Comparison of ENCODE assay signal across 8 cellular contexts in the genomic region with DNA sequence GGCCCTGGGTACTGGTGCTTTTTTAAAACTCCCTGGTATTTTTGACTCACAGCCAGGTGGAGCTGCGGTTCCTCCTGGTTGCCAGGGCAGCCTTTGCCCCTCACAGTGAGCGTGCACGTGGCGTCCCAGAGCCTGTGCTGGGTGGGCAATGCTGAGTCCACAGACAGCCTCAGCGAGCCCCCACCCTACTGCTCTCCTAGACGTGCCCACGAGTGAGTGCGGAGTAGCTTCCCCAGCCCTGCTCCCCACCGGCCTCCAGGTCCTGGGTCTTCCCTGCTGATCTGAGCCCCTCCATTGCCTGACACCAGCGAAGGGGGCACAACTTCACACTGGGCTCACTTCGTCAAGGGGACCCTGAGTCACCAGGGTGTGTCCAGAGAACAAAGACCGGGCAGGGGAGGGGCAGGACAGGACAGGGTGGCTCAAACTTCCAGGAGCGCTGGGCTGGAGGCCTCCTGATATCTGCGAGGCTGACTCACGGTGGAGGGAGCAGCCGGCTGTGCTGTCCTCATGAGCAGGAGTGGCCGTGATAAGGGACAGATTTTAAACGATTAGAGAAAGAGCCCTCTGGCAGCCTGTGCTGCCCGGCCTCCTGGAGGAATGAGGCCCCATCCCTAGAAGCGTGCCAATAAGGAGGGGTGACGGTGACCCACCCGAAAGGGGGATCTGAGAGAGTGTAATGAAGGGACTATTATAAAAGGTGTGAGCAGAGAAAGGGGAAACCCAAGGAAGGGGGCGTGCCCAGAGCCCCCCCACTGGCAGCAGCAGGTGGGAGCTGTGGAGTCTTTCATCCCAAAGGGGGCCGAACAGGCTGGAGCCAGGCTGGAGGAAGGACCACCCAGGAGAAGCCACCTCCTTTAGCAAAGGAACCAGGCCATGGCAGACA.
A peak's percentile ranks its signal among the peaks of the same experiment; 100 is the strongest.
DNase-seq lines count a peak whose midpoint lies in the region; ATAC-seq and TF ChIP-seq lines count a peak whose summit lies in the region.
"Had no signal": no experiment of that assay in that cellular context is flagged by ENCODE, and none has a peak within 500 bp of the region (broad histone marks: within the 10 kb centered on the region; RNA-seq: fewer than 3 reads in every experiment).

No MANE protein-coding gene starts in this region.

- 49% methylated on average over 24 of the region's 24 CpGs for WGBS in hepatocyte (ENCODE audit: low lambda C conversion rate, missing lambda C conversion rate)

- H3K36me3 ChIP-seq in WERI-Rb-1, result no peaks in the 10 kb centered on the region
- H3K36me3 ChIP-seq in hepatocyte (replicated peaks; ENCODE audit: insufficient read depth, low read depth), result no peaks in the 10 kb centered on the region
- no peaks in the 10 kb centered on the region for H3K36me3 ChIP-seq in tibial artery

- DNase-seq in HS-27A (ENCODE audit: low read depth) (peak; percentile 30), WERI-Rb-1 (no peak), hepatocyte (ENCODE audit: low spot score) (peak; percentile 89), tibial artery (no peak), hypothalamus (lab: John Stamatoyannopoulos, UW) (no peak)

- H3K4me1 ChIP-seq in hepatocyte (ENCODE audit: insufficient read depth), result peaks cover 22% of the 10 kb centered on the region
- H3K4me1 ChIP-seq in tibial artery, result peaks cover 0 to 28% (median 24%) of the 10 kb centered on the region in 4 donors

- H3K27me3 ChIP-seq in WERI-Rb-1 (ENCODE audit: insufficient read depth, low read depth, severe bottlenecking), result no peaks in the 10 kb centered on the region
- no peaks in the 10 kb centered on the region for H3K27me3 ChIP-seq in hepatocyte
- H3K27me3 ChIP-seq in tibial artery, result no peaks in the 10 kb centered on the region

- no peaks in the 10 kb centered on the region for H4K20me1 ChIP-seq in hepatocyte (ENCODE audit: insufficient read depth, poor library complexity, severe bottlenecking)

- no peak for ATAC-seq in GM19463 (IDR thresholded peaks at IDR 0.05; ENCODE audit: unreplicated experiment)
- ATAC-seq in GM18517 (IDR thresholded peaks at IDR 0.05; ENCODE audit: unreplicated experiment), result no peak

- intact Hi-C loops in tibial artery (cut with DNase I; ENCODE audit: low total_unique reads), result no loop called here

- peak overlapping the region; percentile 38 for H3K4me2 ChIP-seq in hepatocyte

- H3K27ac ChIP-seq in WERI-Rb-1, result no peak overlapping the region
- H3K27ac ChIP-seq in hepatocyte, result peak overlapping the region; percentile 95
- H3K27ac ChIP-seq in tibial artery, result peak overlapping the region; percentile 64 to 68
- H3K27ac ChIP-seq: SK-N-MC had no signal

- H3K79me2 ChIP-seq in hepatocyte, result no peaks in the 10 kb centered on the region

- H3K9me3 ChIP-seq in WERI-Rb-1 (ENCODE audit: severe bottlenecking) (peaks cover 5% of the 10 kb centered on the region), hepatocyte (ENCODE audit: low read depth) (no peaks in the 10 kb centered on the region), tibial artery (no peaks in the 10 kb centered on the region)

- 0 out of 2 replicates have a peak, but pooled peaks have one; percentile 16 for TF ChIP-seq CTCF in WERI-Rb-1 (IDR thresholded peaks at IDR 0.05; ENCODE audit: low read depth, low read length)
- TF ChIP-seq CTCF in hepatocyte (IDR thresholded peaks at IDR 0.05; ENCODE audit: poor library complexity), result peak; percentile 32
- peak in 1 of 2 experiments; percentile 23 for TF ChIP-seq CTCF in tibial artery (IDR thresholded peaks at IDR 0.05)

- H3K4me3 ChIP-seq in WERI-Rb-1 (ENCODE audit: low read depth, low read length) (no peak overlapping the region), hepatocyte (no peak overlapping the region), tibial artery (no peak overlapping the region)
- H3K4me3 ChIP-seq: SK-N-MC had no signal

- no peak overlapping the region for H2AFZ ChIP-seq in hepatocyte

- H3K9me2 ChIP-seq in hepatocyte (replicated peaks; ENCODE audit: insufficient read depth), result no peaks in the 10 kb centered on the region

Comparison
In these comparisons a context has a peak if more than half of its experiments do, and no peak if none do; other contexts are left out.
1. DNase-seq: peak in HS-27A (single experiment) and hepatocyte (single experiment); none in WERI-Rb-1 (single experiment), tibial artery (0 of 2) and hypothalamus (0 of 51).